1 cellular context compared by ENCODE assay signal in genomic region chr19:54433697-54434096, GRCh38.
TF ChIP-seq lines count a peak whose summit lies in the region.

No MANE protein-coding gene starts in this region.

TF ChIP-seq in H1, 55 proteins besides CTCF, POLR2A, EP300 and RAD21:
- TF ChIP-seq ATF2 (IDR thresholded peaks at IDR 0.05; ENCODE audit: low read length): no peak
- peak; percentile 40; the same call in 1 of the 2 replicates for TF ChIP-seq POLR2AphosphoS5 (IDR thresholded peaks at IDR 0.05; ENCODE audit: low read depth, low read length)
